In genomic region chr2:9749546-9750223, GRCh38 we compare ENCODE assay signal across 24 cellular contexts.
"Had no signal": no experiment of that assay in that cellular context is flagged by ENCODE, and none has a peak within 500 bp of the region (broad histone marks: within the 10 kb centered on the region; RNA-seq: fewer than 3 reads in every experiment).

No MANE protein-coding gene starts in this region.

- H3K4me2 ChIP-seq: SK-N-SH had no signal

- H3K36me3 Mint-ChIP-seq: activated naive CD8-positive, alpha-beta T cell; IgD-negative memory B cell had no signal

- H3K27ac ChIP-seq: brain microvascular endothelial cell, cardiac muscle cell had no signal

- ATAC-seq: activated CD8-positive, alpha-beta T cell treated with anti-CD3 and anti-CD28 coated beads for 36 hours; Panc1; Right ventricle myocardium inferior had no signal

- H3K9ac ChIP-seq: SK-N-SH had no signal

- H3K27me3 ChIP-seq: brain microvascular endothelial cell, cardiac muscle cell had no signal

- H3K9me3 Mint-ChIP-seq: activated CD4-positive, alpha-beta T cell treated with anti-CD3 and anti-CD28 coated beads, Interleukin-2, amount 10 ng/mL, durations not matched to agents 7 days and 5 days; activated CD8-positive, alpha-beta T cell treated with anti-CD3 and anti-CD28 coated beads for 36 hours; activated naive CD4-positive, alpha-beta T cell treated with anti-CD3 and anti-CD28 coated beads for 36 hours; IgD-negative memory B cell had no signal

- DNase-seq: activated CD4-positive, alpha-beta T cell treated with anti-CD3 and anti-CD28 coated beads, Interleukin-2, amount 10 ng/mL, durations not matched to agents 7 days and 5 days; activated CD8-positive, alpha-beta memory T cell treated with anti-CD3 and anti-CD28 coated beads, Interleukin-2, amount 50 U/mL, for 4 hours; activated CD8-positive, alpha-beta T cell treated with anti-CD3 and anti-CD28 coated beads for 36 hours; activated gamma-delta T cell; activated naive CD4-positive, alpha-beta T cell treated with anti-CD3 and anti-CD28 coated beads for 36 hours; activated T-cell treated with anti-CD3 and anti-CD28 coated beads, Interleukin-2, amount 50 U/mL, for 1 hour; brain microvascular endothelial cell; KG1; MV-4-11; NCI-H1092 treated with DMSO at 0.1 percent for 48 hours; NCI-H1417 treated with DMSO at 0.1 percent for 48 hours; NCI-H1694; NCI-H2029; NCI-H510A treated with DMSO at 0.1 percent for 48 hours; NCI-H69; NK-92 treated with Interleukin-12 subunit alpha and Interleukin-12 subunit beta, amount 100 ng/mL, for 24 hours; OCI-M1; RPMI8226; SK-N-SH had no signal

- H3K9me3 ChIP-seq: SK-N-SH had no signal

- H3K27ac Mint-ChIP-seq: activated CD4-positive, alpha-beta T cell treated with anti-CD3 and anti-CD28 coated beads, Interleukin-2, amount 10 ng/mL, durations not matched to agents 7 days and 5 days; activated CD8-positive, alpha-beta T cell treated with anti-CD3 and anti-CD28 coated beads for 36 hours had no signal

- H3K4me3 Mint-ChIP-seq: activated CD4-positive, alpha-beta T cell treated with anti-CD3 and anti-CD28 coated beads, Interleukin-2, amount 10 ng/mL, durations not matched to agents 7 days and 5 days; activated CD8-positive, alpha-beta T cell treated with anti-CD3 and anti-CD28 coated beads for 36 hours; activated naive CD4-positive, alpha-beta T cell treated with anti-CD3 and anti-CD28 coated beads for 36 hours; activated naive CD8-positive, alpha-beta T cell; IgD-negative memory B cell had no signal

- H3K4me3 ChIP-seq: cardiac muscle cell had no signal

- H3K36me3 ChIP-seq: brain microvascular endothelial cell, cardiac muscle cell had no signal
